In the genomic region with DNA sequence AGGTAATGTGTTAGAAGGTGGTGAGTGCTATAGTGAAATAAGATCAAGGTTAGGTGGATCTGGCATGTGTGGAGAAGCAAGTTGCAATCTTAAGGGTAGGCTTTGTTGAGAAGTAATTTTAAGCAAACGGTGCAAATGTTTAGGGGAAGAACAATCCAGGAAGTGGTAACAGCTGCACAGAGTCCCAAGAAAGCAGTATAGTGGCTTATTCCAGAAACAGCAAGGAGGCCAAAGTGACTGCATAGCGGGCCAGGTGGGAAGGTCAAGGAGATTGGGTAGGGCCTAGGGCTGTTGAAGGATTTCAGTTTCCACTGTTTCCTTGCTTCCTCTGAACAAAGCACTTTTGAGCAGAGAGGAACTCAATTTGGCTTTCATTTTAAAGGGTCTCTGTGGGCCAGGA, we compare ENCODE assay signal across 15 cellular contexts. TPM values are rescaled to one million over a fixed set of nuclear protein-coding genes. Genes with fewer than 3 reads are reported as not detected.
A peak's percentile ranks its signal among the peaks of the same experiment; 100 is the strongest.
DNase-seq lines count a peak whose midpoint lies in the region; ATAC-seq and TF ChIP-seq lines count a peak whose summit lies in the region.
"Had no signal": no experiment of that assay in that cellular context is flagged by ENCODE, and none has a peak within 500 bp of the region (broad histone marks: within the 10 kb centered on the region; RNA-seq: fewer than 3 reads in every experiment).

No MANE protein-coding gene starts in this region.

- no peak overlapping the region for H2AK5ac ChIP-seq in mesendoderm (ENCODE audit: low read length)

- H3K9me3 ChIP-seq in OCI-LY7 (ENCODE audit: low read length), result no peaks in the 10 kb centered on the region
- H3K9me3 ChIP-seq: Caco-2 had no signal

- no peaks in the 10 kb centered on the region for H3K27me3 Mint-ChIP-seq in activated CD4-positive, alpha-beta T cell treated with anti-CD3 and anti-CD28 coated beads, Interleukin-2, amount 10 ng/mL, durations not matched to agents 7 days and 5 days
- peaks cover 3% of the 10 kb centered on the region for H3K27me3 Mint-ChIP-seq in GM23338 (ENCODE audit: insufficient read depth, low read depth, poor library complexity)
- H3K27me3 Mint-ChIP-seq in CD14-positive monocyte (ENCODE audit: low read depth in 3 of 3), result peaks cover 0 to 3% (median 2%) of the 10 kb centered on the region in 3 donors
- H3K27me3 Mint-ChIP-seq: T-cell had no signal

- no peaks in the 10 kb centered on the region for H3K79me2 ChIP-seq in GM23338 (replicated peaks; ENCODE audit: insufficient read depth)
- no peaks in the 10 kb centered on the region for H3K79me2 ChIP-seq in OCI-LY7 (ENCODE audit: insufficient read depth, low read depth, low read length)
- no peaks in the 10 kb centered on the region for H3K79me2 ChIP-seq in mesendoderm (ENCODE audit: control insufficient read depth, insufficient read depth, low read length)

- peak overlapping the region; percentile 49 for H3K56ac ChIP-seq in mesendoderm (ENCODE audit: low read length)

- peak overlapping the region; percentile 80 for H3K23ac ChIP-seq in mesendoderm (ENCODE audit: low read length)

- no peaks in the 10 kb centered on the region for H4K20me1 ChIP-seq in GM23338 (replicated peaks; ENCODE audit: insufficient read depth)
- H4K20me1 ChIP-seq in OCI-LY7 (ENCODE audit: insufficient read depth, low read length), result no peaks in the 10 kb centered on the region

- CTCF ChIA-PET in activated CD4-positive, alpha-beta T cell treated with anti-CD3 and anti-CD28 coated beads, Interleukin-2, amount 10 ng/mL, durations not matched to agents 7 days and 5 days (lab: Charles Lee), result interaction anchor here (0.6 to 1.4 kb wide), 2 partner anchors 9 to 52 kb away, joined by 3 to 7 read pairs; no protein-coding TSS in a partner anchor
- CTCF ChIA-PET in OCI-LY7 (lab: Charles Lee; ENCODE audit: unreplicated experiment), result no interaction called here

- H3K4ac ChIP-seq in mesendoderm (ENCODE audit: low read depth, low read length), result no peak overlapping the region

- intact Hi-C loops in OCI-LY7 (cut with micrococcal nuclease; ENCODE audit: unreplicated experiment) (loop anchor here (2.0 kb wide), 1 partner anchor 29 kb away; the partner anchor contains the start of gene RAB1A), CD14-positive monocyte (cut with micrococcal nuclease) (no loop called here)

- H2BK15ac ChIP-seq in mesendoderm (replicated peaks; ENCODE audit: low read depth), result no peak overlapping the region

- H3K36me3 ChIP-seq in GM23338 (ENCODE audit: insufficient read depth) (no peaks in the 10 kb centered on the region), OCI-LY7 (ENCODE audit: insufficient read depth, low read length) (no peaks in the 10 kb centered on the region), mesendoderm (ENCODE audit: control insufficient read depth, insufficient read depth, low read length) (no peaks in the 10 kb centered on the region)

- H2AFZ ChIP-seq in GM23338, result peak overlapping the region; percentile 59
- peak overlapping the region; percentile 88 for H2AFZ ChIP-seq in OCI-LY7 (ENCODE audit: low read length)
- H2AFZ ChIP-seq: PC-9 had no signal

- DNase-seq in activated CD4-positive, alpha-beta T cell treated with anti-CD3 and anti-CD28 coated beads, Interleukin-2, amount 10 ng/mL, durations not matched to agents 7 days and 5 days, result no peak
- DNase-seq in activated CD4-positive, alpha-beta T cell treated with anti-CD3 and anti-CD28 coated beads, Interleukin-2, amount 50 U/mL, for 4 hours, result no peak
- no peak for DNase-seq in GM23338 (ENCODE audit: low spot score)
- DNase-seq in OCI-LY7 (ENCODE audit: low spot score), result peak; percentile 66
- DNase-seq in mesendoderm, result no peak
- no peak for DNase-seq in NCI-H510A (lab: John Stamatoyannopoulos, UW)
- no peak for DNase-seq in CD14-positive monocyte (ENCODE audit: low spot score)
- DNase-seq in middle frontal gyrus (ENCODE audit: extremely low spot score, low spot score), result no peak
- DNase-seq: activated CD4-positive, alpha-beta T cell treated with anti-CD3 and anti-CD28 coated beads for 4 hours; effector CD8-positive, alpha-beta T cell; NCI-H1417 treated with DMSO at 0.1 percent for 48 hours; PC-9; T-cell had no signal

- H4K8ac ChIP-seq in mesendoderm (ENCODE audit: low read depth, low read length), result no peak overlapping the region

- H3K18ac ChIP-seq in mesendoderm (ENCODE audit: low read length), result no peak overlapping the region

- H3K79me1 ChIP-seq in mesendoderm (ENCODE audit: low read length), result no peaks in the 10 kb centered on the region

- no peak overlapping the region for H3K4me2 ChIP-seq in GM23338
- peak overlapping the region; percentile 53 for H3K4me2 ChIP-seq in OCI-LY7 (ENCODE audit: low read length)
- no peak overlapping the region for H3K4me2 ChIP-seq in mesendoderm (ENCODE audit: low read length)
- H3K4me2 ChIP-seq: PC-9 had no signal

- H3K4me1 ChIP-seq in GM23338 (ENCODE audit: insufficient read depth), result no peaks in the 10 kb centered on the region; the same call in 1 of the 2 replicates
- peaks cover 55% of the 10 kb centered on the region for H3K4me1 ChIP-seq in OCI-LY7 (ENCODE audit: insufficient read depth, low read length, poor library complexity, severe bottlenecking)
- H3K4me1 ChIP-seq in mesendoderm (ENCODE audit: control insufficient read depth, low read depth, low read length), result no peaks in the 10 kb centered on the region

- no CpG with 5 or more reads among the region's 2 CpGs for WGBS in mesendoderm (ENCODE audit: extremely low coverage, insufficient coverage, low lambda C conversion rate)

- H3K9me2 ChIP-seq in GM23338 (ENCODE audit: insufficient read depth), result no peaks in the 10 kb centered on the region
- H3K9me2 ChIP-seq in OCI-LY7 (ENCODE audit: insufficient read depth, low read length), result no peaks in the 10 kb centered on the region

- H2BK120ac ChIP-seq in mesendoderm (ENCODE audit: low read depth, low read length), result no peak overlapping the region

- BruUV-seq in OCI-LY7 (replicated peaks; lab: Mats Ljungman, UMichigan), result no TSS peak

- H3K4me3 ChIP-seq in GM23338 (no peak overlapping the region), OCI-LY7 (ENCODE audit: low read depth, low read length, poor library complexity, severe bottlenecking) (peak overlapping the region; percentile 3), mesendoderm (ENCODE audit: low read length) (no peak overlapping the region)
- H3K4me3 ChIP-seq: PC-9 had no signal

- no peaks in the 10 kb centered on the region for H3F3A ChIP-seq in GM23338 (replicated peaks; ENCODE audit: low read depth)

- no peak for TF ChIP-seq CTCF in GM23338 (conservative IDR thresholded peaks at IDR 0.05; ENCODE audit: low read depth in 2 of 2)
- TF ChIP-seq CTCF in OCI-LY7 (conservative IDR thresholded peaks at IDR 0.05; ENCODE audit: low read length), result no peak
- no peak for TF ChIP-seq CTCF in CD14-positive monocyte (IDR thresholded peaks at IDR 0.05)

- no peaks in the 10 kb centered on the region for H3K9me3 Mint-ChIP-seq in activated CD4-positive, alpha-beta T cell treated with anti-CD3 and anti-CD28 coated beads, Interleukin-2, amount 10 ng/mL, durations not matched to agents 7 days and 5 days
- H3K9me3 Mint-ChIP-seq in GM23338 (no peaks in the 10 kb centered on the region), CD14-positive monocyte (peaks cover 0 to 2% (median 0%) of the 10 kb centered on the region in 7 donors)
- H3K9me3 Mint-ChIP-seq: neural crest cell, T-cell had no signal

- no peak overlapping the region for H3K9ac ChIP-seq in mesendoderm (ENCODE audit: low read length)

- no peak overlapping the region for H4K5ac ChIP-seq in mesendoderm (ENCODE audit: low read length)

- no peak overlapping the region for H3K4me3 Mint-ChIP-seq in activated CD4-positive, alpha-beta T cell treated with anti-CD3 and anti-CD28 coated beads, Interleukin-2, amount 10 ng/mL, durations not matched to agents 7 days and 5 days
- H3K4me3 Mint-ChIP-seq in GM23338, result no peak overlapping the region
- peak overlapping the region in 1 of 2 donors; percentile 5 for H3K4me3 Mint-ChIP-seq in CD14-positive monocyte
- H3K4me3 Mint-ChIP-seq: neural crest cell had no signal

- H3K4me1 Mint-ChIP-seq in activated CD4-positive, alpha-beta T cell treated with anti-CD3 and anti-CD28 coated beads, Interleukin-2, amount 10 ng/mL, durations not matched to agents 7 days and 5 days, result peaks cover 23% of the 10 kb centered on the region
- peaks cover 8% of the 10 kb centered on the region for H3K4me1 Mint-ChIP-seq in GM23338
- peaks cover 27% of the 10 kb centered on the region for H3K4me1 Mint-ChIP-seq in CD14-positive monocyte

- no peaks in the 10 kb centered on the region for H3K36me3 Mint-ChIP-seq in activated CD4-positive, alpha-beta T cell treated with anti-CD3 and anti-CD28 coated beads, Interleukin-2, amount 10 ng/mL, durations not matched to agents 7 days and 5 days (ENCODE audit: low read depth)
- no peaks in the 10 kb centered on the region for H3K36me3 Mint-ChIP-seq in GM23338 (ENCODE audit: low read depth)
- H3K36me3 Mint-ChIP-seq in CD14-positive monocyte, result no peaks in the 10 kb centered on the region
- H3K36me3 Mint-ChIP-seq: T-cell had no signal

- H3K27ac ChIP-seq in GM23338 (ENCODE audit: low read depth), result no peak overlapping the region
- peak overlapping the region; percentile 74 for H3K27ac ChIP-seq in OCI-LY7 (ENCODE audit: low read depth, low read length, poor library complexity, severe bottlenecking)
- no peak overlapping the region for H3K27ac ChIP-seq in mesendoderm (ENCODE audit: low read depth, low read length)
- H3K27ac ChIP-seq: PC-9 had no signal

- ATAC-seq in GM23338, result no peak
- ATAC-seq: T-cell had no signal

- H3K27ac Mint-ChIP-seq in activated CD4-positive, alpha-beta T cell treated with anti-CD3 and anti-CD28 coated beads, Interleukin-2, amount 10 ng/mL, durations not matched to agents 7 days and 5 days, result peak overlapping the region; percentile 44
- H3K27ac Mint-ChIP-seq in GM23338 (no peak overlapping the region), CD14-positive monocyte (peak overlapping the region in 3 of 7 donors; percentile 24 to 47 (median 37))
- H3K27ac Mint-ChIP-seq: T-cell had no signal

- POLR2A ChIA-PET in activated CD4-positive, alpha-beta T cell treated with anti-CD3 and anti-CD28 coated beads, Interleukin-2, amount 10 ng/mL, durations not matched to agents 7 days and 5 days (lab: Charles Lee), result no interaction called here
- POLR2A ChIA-PET in OCI-LY7 (lab: Charles Lee), result interaction anchor here (0.5 to 0.9 kb wide), 5 partner anchors 9 to 139 kb away, joined by 3 to 6 read pairs (median 4); no protein-coding TSS in a partner anchor

- H2BK5ac ChIP-seq in mesendoderm (ENCODE audit: low read length), result no peak overlapping the region

- H3K27me3 ChIP-seq in GM23338 (ENCODE audit: insufficient read depth), result no peaks in the 10 kb centered on the region
- H3K27me3 ChIP-seq in mesendoderm (ENCODE audit: insufficient read depth, low read length, poor library complexity), result no peaks in the 10 kb centered on the region

RNA-seq across cellular contexts. Expression of gene RAB1A, which starts 30.0 kb away (rescaled TPM):
- 10 to 100 TPM; 56.0 to 63.5 TPM for total RNA-seq in activated CD4-positive, alpha-beta T cell treated with anti-CD3 and anti-CD28 coated beads, Interleukin-2, amount 10 ng/mL, durations not matched to agents 7 days and 5 days
- total RNA-seq in GM23338 (2014; rRNA removed; shearing (Covaris generic)), result 93.6 and 94.8 TPM in 2 replicates
- 140 and 172 TPM in 2 replicates for polyA plus RNA-seq in GM23338 (2016; fragmentation: Nextera tagmentation; extraction: Ambion mirVana)
- 37.3 and 39.7 TPM in 2 replicates for total RNA-seq in OCI-LY7 (2014; rRNA removed; shearing (Covaris generic))
- total RNA-seq in OCI-LY7 (2022), result 72.7 and 75.4 TPM in 2 replicates
- 126 TPM for polyA plus RNA-seq in mesendoderm (2013, experiment 1 of 2)
- 121 TPM for polyA plus RNA-seq in mesendoderm (2013, experiment 2 of 2)
- 100 to 1,000 TPM; 110 to 124 TPM for polyA plus RNA-seq in CD14-positive monocyte
